In the genomic region with DNA sequence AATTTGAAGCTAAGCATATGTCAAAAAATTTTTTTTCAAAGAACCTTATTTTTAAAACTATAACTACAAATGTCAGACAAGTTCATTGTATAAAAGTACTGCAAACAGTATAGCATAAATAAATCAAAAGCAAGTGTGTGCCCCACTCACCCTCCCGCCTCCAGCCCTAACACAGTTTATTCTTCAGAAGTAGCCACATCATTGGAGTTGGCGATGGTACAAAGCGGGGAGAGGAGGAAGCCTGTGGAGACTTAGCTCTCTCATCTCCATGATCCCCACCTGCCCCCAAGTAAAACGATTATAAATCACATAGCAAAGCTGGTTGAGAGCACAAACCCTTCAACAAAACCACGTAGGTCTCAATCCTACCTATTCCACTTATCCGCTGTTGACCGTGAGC, we compare ENCODE assay signal across 1 cellular context.
A peak's percentile ranks its signal among the peaks of the same experiment; 100 is the strongest.
TF ChIP-seq lines count a peak whose summit lies in the region.

No MANE protein-coding gene starts in this region.

TF ChIP-seq in IMR-90, 13 proteins besides CTCF, POLR2A, EP300 and RAD21:
- TF ChIP-seq NFE2L2 (IDR thresholded peaks at IDR 0.05; ENCODE audit: low read depth, low read length) (peak; percentile 45; the same call in 1 of the 2 replicates), FOS (IDR thresholded peaks at IDR 0.05; ENCODE audit: low read depth, low read length) (no peak), RFX5 (IDR thresholded peaks at IDR 0.05; ENCODE audit: low read depth, low read length) (no peak), BHLHE40 (IDR thresholded peaks at IDR 0.05; ENCODE audit: low read depth, low read length) (no peak), RCOR1 (IDR thresholded peaks at IDR 0.05; ENCODE audit: insufficient replicate concordance, low read length) (no peak)
- TF ChIP-seq, protein P1, sequence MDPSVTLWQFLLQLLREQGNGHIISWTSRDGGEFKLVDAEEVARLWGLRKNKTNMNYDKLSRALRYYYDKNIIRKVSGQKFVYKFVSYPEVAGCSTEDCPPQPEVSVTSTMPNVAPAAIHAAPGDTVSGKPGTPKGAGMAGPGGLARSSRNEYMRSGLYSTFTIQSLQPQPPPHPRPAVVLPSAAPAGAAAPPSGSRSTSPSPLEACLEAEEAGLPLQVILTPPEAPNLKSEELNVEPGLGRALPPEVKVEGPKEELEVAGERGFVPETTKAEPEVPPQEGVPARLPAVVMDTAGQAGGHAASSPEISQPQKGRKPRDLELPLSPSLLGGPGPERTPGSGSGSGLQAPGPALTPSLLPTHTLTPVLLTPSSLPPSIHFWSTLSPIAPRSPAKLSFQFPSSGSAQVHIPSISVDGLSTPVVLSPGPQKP (IDR thresholded peaks at IDR 0.05; ENCODE audit: borderline replicate concordance, low read depth, low read length): no peak
- TF ChIP-seq, protein P2, sequence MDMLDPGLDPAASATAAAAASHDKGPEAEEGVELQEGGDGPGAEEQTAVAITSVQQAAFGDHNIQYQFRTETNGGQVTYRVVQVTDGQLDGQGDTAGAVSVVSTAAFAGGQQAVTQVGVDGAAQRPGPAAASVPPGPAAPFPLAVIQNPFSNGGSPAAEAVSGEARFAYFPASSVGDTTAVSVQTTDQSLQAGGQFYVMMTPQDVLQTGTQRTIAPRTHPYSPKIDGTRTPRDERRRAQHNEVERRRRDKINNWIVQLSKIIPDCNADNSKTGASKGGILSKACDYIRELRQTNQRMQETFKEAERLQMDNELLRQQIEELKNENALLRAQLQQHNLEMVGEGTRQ (IDR thresholded peaks at IDR 0.05; ENCODE audit: low read depth, low read length): no peak
